In genomic region chrX:643211-643720, GRCh38 we compare ENCODE assay signal across 12 cellular contexts. TPM values are rescaled to one million over a fixed set of nuclear protein-coding genes. Genes with fewer than 3 reads are reported as not detected.
A peak's percentile ranks its signal among the peaks of the same experiment; 100 is the strongest.
DNase-seq lines count a peak whose midpoint lies in the region; TF ChIP-seq lines count a peak whose summit lies in the region.
"Not testable (repeated sequence)": the region's sequence is repeated elsewhere in the genome, so short reads cannot be mapped to it uniquely, and the experiment has no call there.
"Had no signal": no experiment of that assay in that cellular context is flagged by ENCODE, and none has a peak within 500 bp of the region (broad histone marks: within the 10 kb centered on the region; RNA-seq: fewer than 3 reads in every experiment).

No MANE protein-coding gene starts in this region.

- BruUV-seq in Caco-2 (replicated peaks; lab: Mats Ljungman, UMichigan): not testable (repeated sequence)

- not testable (repeated sequence) for H3K9me3 ChIP-seq in Caco-2, sigmoid colon

- TF ChIP-seq EP300 in sigmoid colon (IDR thresholded peaks at IDR 0.05): not testable (repeated sequence)

- not testable (repeated sequence) for H3K9me3 Mint-ChIP-seq in Caco-2 (ENCODE audit: unreplicated experiment); activated CD4-positive, alpha-beta T cell treated with anti-CD3 and anti-CD28 coated beads, Interleukin-2, amount 10 ng/mL, durations not matched to agents 24 days and 14 days; nephron progenitor cell
- H3K9me3 Mint-ChIP-seq in glutamatergic neuron (ENCODE audit: unreplicated experiment): peaks cover 10% of the 10 kb centered on the region

- H3K4me3 ChIP-seq in Caco-2 (ENCODE audit: low read depth, low read length); sigmoid colon: not testable (repeated sequence)

- not testable (repeated sequence) for H3K36me3 Mint-ChIP-seq in Caco-2 (ENCODE audit: insufficient read depth, unreplicated experiment); activated CD4-positive, alpha-beta T cell treated with anti-CD3 and anti-CD28 coated beads, Interleukin-2, amount 10 ng/mL, durations not matched to agents 24 days and 14 days (ENCODE audit: low read depth); glutamatergic neuron (ENCODE audit: unreplicated experiment); nephron progenitor cell (ENCODE audit: low read depth)

- POLR2A ChIA-PET in Caco-2 (lab: Charles Lee): not testable (repeated sequence)

- CTCF ChIA-PET in Caco-2 (lab: Charles Lee): not testable (repeated sequence)

- not testable (repeated sequence) for H3K27me3 Mint-ChIP-seq in Caco-2 (ENCODE audit: insufficient read depth, unreplicated experiment)
- H3K27me3 Mint-ChIP-seq in activated CD4-positive, alpha-beta T cell treated with anti-CD3 and anti-CD28 coated beads, Interleukin-2, amount 10 ng/mL, durations not matched to agents 24 days and 14 days: peaks cover 22% of the 10 kb centered on the region
- peaks cover 29% of the 10 kb centered on the region for H3K27me3 Mint-ChIP-seq in glutamatergic neuron (ENCODE audit: unreplicated experiment)
- peaks cover 86% of the 10 kb centered on the region for H3K27me3 Mint-ChIP-seq in nephron progenitor cell (ENCODE audit: low read depth, poor library complexity)

- H3K27ac ChIP-seq in sigmoid colon: not testable (repeated sequence)

- not testable (repeated sequence) for TF ChIP-seq POLR2A in sigmoid colon (IDR thresholded peaks at IDR 0.05)

- H3K4me1 Mint-ChIP-seq in Caco-2 (ENCODE audit: low read depth, unreplicated experiment); activated CD4-positive, alpha-beta T cell treated with anti-CD3 and anti-CD28 coated beads, Interleukin-2, amount 10 ng/mL, durations not matched to agents 24 days and 14 days; glutamatergic neuron (ENCODE audit: low read depth, unreplicated experiment): not testable (repeated sequence)
- H3K4me1 Mint-ChIP-seq in nephron progenitor cell: peaks cover 18% of the 10 kb centered on the region

- DNase-seq in Caco-2, glutamatergic neuron, nephron progenitor cell: not testable (repeated sequence)
- DNase-seq in RPMI8226 (peak; percentile 1), mesenteric fat pad (ENCODE audit: low spot score) (peak; percentile 64), sigmoid colon (peak; percentile 40), ureter (ENCODE audit: low spot score) (peak; percentile 30)
- peak; percentile 39 for DNase-seq in activated CD4-positive, alpha-beta T cell treated with anti-CD3 and anti-CD28 coated beads, Interleukin-2, amount 10 ng/mL, durations not matched to agents 24 days and 14 days

- intact Hi-C loops in Caco-2 (cut with micrococcal nuclease; ENCODE audit: unreplicated experiment); activated CD4-positive, alpha-beta T cell treated with anti-CD3 and anti-CD28 coated beads, Interleukin-2, amount 10 ng/mL, durations not matched to agents 24 days and 14 days (cut with micrococcal nuclease); sigmoid colon (cut with DNase I): not testable (repeated sequence)

- H3K4me1 ChIP-seq in Caco-2, sigmoid colon: not testable (repeated sequence)

- H3K27me3 ChIP-seq in Caco-2 (replicated peaks; ENCODE audit: control insufficient read depth, insufficient read depth, low read length): not testable (repeated sequence)
- peaks cover 12 to 84% (median 64%) of the 10 kb centered on the region in 3 donors for H3K27me3 ChIP-seq in sigmoid colon

- WGBS in sigmoid colon, 2 donors: 43 to 58% methylated on average over 9 of the region's 9 CpGs

- H3K36me3 ChIP-seq in Caco-2 (ENCODE audit: control insufficient read depth, insufficient read depth, low read length); sigmoid colon: not testable (repeated sequence)

- TF ChIP-seq CTCF in Caco-2 (IDR thresholded peaks at IDR 0.05; ENCODE audit: insufficient read depth in 1 of 2, low read depth in 1 of 2, low read length in 1 of 2, severe bottlenecking in 1 of 2, unreplicated experiment in 1 of 2); glutamatergic neuron (IDR thresholded peaks at IDR 0.05; ENCODE audit: partially characterized antibody, unreplicated experiment); nephron progenitor cell (IDR thresholded peaks at IDR 0.05); sigmoid colon (IDR thresholded peaks at IDR 0.05): not testable (repeated sequence)

- H3K27ac Mint-ChIP-seq in Caco-2 (ENCODE audit: unreplicated experiment); activated CD4-positive, alpha-beta T cell treated with anti-CD3 and anti-CD28 coated beads, Interleukin-2, amount 10 ng/mL, durations not matched to agents 24 days and 14 days; glutamatergic neuron (ENCODE audit: unreplicated experiment); nephron progenitor cell: not testable (repeated sequence)

- peak overlapping the region; percentile 16 for H3K4me3 Mint-ChIP-seq in Caco-2 (ENCODE audit: unreplicated experiment)
- not testable (repeated sequence) for H3K4me3 Mint-ChIP-seq in activated CD4-positive, alpha-beta T cell treated with anti-CD3 and anti-CD28 coated beads, Interleukin-2, amount 10 ng/mL, durations not matched to agents 24 days and 14 days
- peak overlapping the region; percentile 34 for H3K4me3 Mint-ChIP-seq in glutamatergic neuron (ENCODE audit: unreplicated experiment)
- peak overlapping the region; percentile 45 for H3K4me3 Mint-ChIP-seq in nephron progenitor cell

RNA-seq across cellular contexts. Expression of gene SHOX, which starts 12.7 kb away (rescaled TPM):
- total RNA-seq in Caco-2 (2022) (not detected in 2 replicates), glutamatergic neuron (ENCODE audit: unreplicated experiment) (0.22 TPM), mesenteric fat pad (0.10 TPM), sigmoid colon (under 1 TPM in 1 of 4 donors, not detected in 3; 0.41 TPM), ureter (not detected)
- total RNA-seq in activated CD4-positive, alpha-beta T cell treated with anti-CD3 and anti-CD28 coated beads, Interleukin-2, amount 10 ng/mL, durations not matched to agents 24 days and 14 days: not detected in 2 replicates
- polyA plus RNA-seq in sigmoid colon: under 1 TPM; 0.06 to 0.60 (median 0.23) TPM
- total RNA-seq: CD4-positive, alpha-beta memory T cell; GM12878; GM23248 had no signal
- polyA plus RNA-seq: A549; CD4-positive, alpha-beta memory T cell; GM23248 had no signal
